Comparison of ENCODE assay signal across 19 cellular contexts in the genomic region with DNA sequence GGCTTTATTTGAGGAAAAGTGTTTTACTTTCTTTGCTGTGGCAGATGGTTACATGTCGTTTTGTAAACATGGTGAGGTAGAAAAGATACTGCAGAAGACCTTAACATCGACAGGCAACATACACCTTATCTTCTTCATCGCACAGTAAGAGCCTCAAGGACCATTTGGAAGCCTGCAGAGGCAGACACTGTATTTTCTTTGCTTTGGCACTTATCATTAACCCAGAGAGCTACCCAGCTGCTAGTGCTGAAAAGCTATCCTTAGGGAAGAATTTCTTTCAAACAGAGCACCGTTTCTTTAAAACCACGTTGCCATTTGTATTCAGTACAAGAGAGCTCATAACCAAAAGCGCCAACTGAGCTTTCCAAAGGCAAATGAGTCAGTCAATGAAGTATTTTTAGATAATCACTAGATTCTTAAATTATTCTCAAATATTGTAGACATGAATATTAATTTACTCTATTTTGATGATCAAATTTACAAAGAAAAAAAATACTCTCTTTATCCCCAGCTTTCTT.
DNase-seq lines count a peak whose midpoint lies in the region; ATAC-seq lines count a peak whose summit lies in the region.
"Had no signal": no experiment of that assay in that cellular context is flagged by ENCODE, and none has a peak within 500 bp of the region (broad histone marks: within the 10 kb centered on the region; RNA-seq: fewer than 3 reads in every experiment).

No MANE protein-coding gene starts in this region.

- no peak overlapping the region for H2BK5ac ChIP-seq in neuronal stem cell (ENCODE audit: low read length)

- H3K36me3 ChIP-seq in endocrine pancreas (ENCODE audit: control insufficient read depth, insufficient read depth, low read length) (no peaks in the 10 kb centered on the region), neuronal stem cell (replicated peaks in 1 of 2; ENCODE audit: control insufficient read depth in 2 of 2, insufficient read depth in 2 of 2, low read length in 2 of 2) (no peaks in the 10 kb centered on the region)
- H3K36me3 ChIP-seq: colonic mucosa, upper lobe of right lung had no signal

- no peak overlapping the region for H3K4me2 ChIP-seq in neuronal stem cell (ENCODE audit: insufficient read depth, low read length, poor library complexity, severe bottlenecking)
- H3K4me2 ChIP-seq: PC-9 had no signal

- H2BK12ac ChIP-seq in neuronal stem cell (ENCODE audit: low read length) = no peak overlapping the region

- H3K9me3 ChIP-seq in endocrine pancreas (ENCODE audit: control insufficient read depth, low read length) (no peaks in the 10 kb centered on the region), neuronal stem cell (replicated peaks in 1 of 2; ENCODE audit: control insufficient read depth in 2 of 2, insufficient read depth in 1 of 2, low read depth in 1 of 2, low read length in 2 of 2) (no peaks in the 10 kb centered on the region)
- H3K9me3 ChIP-seq: colonic mucosa, upper lobe of right lung had no signal

- no peak overlapping the region for H3K27ac ChIP-seq in neuronal stem cell (replicated peaks; ENCODE audit: low read length)
- H3K27ac ChIP-seq: colonic mucosa, PC-9, upper lobe of right lung had no signal

- H3K9ac ChIP-seq in endocrine pancreas (ENCODE audit: control insufficient read depth, insufficient read depth, low read length) (no peak overlapping the region), neuronal stem cell (ENCODE audit: low read depth, low read length, poor library complexity) (no peak overlapping the region)

- H4K91ac ChIP-seq in neuronal stem cell (ENCODE audit: low read depth, low read length, poor library complexity) = no peak overlapping the region

- peak in 2 of 3 experiments; percentile 40 to 55 for DNase-seq in NCI-H1417 (lab: John Stamatoyannopoulos, UW)
- no peak for DNase-seq in NCI-H1417 treated with DMSO at 0.1 percent for 48 hours (lab: John Stamatoyannopoulos, UW)
- peak; percentile 92 for DNase-seq in NCI-H524 treated with DMSO at 0.1 percent for 48 hours (lab: John Stamatoyannopoulos, UW)
- peak; percentile 5 for DNase-seq in neuronal stem cell (ENCODE audit: low spot score)
- no peak for DNase-seq in activated naive CD4-positive, alpha-beta T cell (lab: John Stamatoyannopoulos, UW)
- DNase-seq in activated effector memory CD4-positive, alpha-beta T cell treated with anti-CD3 and anti-CD28 coated beads, Interleukin-2, amount 50 U/mL, for 16 hours = no peak
- DNase-seq: activated CD4-positive, alpha-beta T cell treated with anti-CD3 and anti-CD28 coated beads for 36 hours; activated naive CD4-positive, alpha-beta T cell treated with anti-CD3 and anti-CD28 coated beads, Interleukin-2, amount 50 U/mL, for 16 hours; activated T-cell treated with anti-CD3 and anti-CD28 coated beads, Interleukin-2, amount 50 U/mL, for 48 hours; AML-193; colonic mucosa; Karpas-422; naive thymus-derived CD4-positive, alpha-beta T cell; PC-9; SHP77 treated with DMSO at 0.1 percent for 48 hours; stimulated activated CD8-positive, alpha-beta memory T cell treated with anti-CD3 and anti-CD28 coated beads, Interleukin-4, amount 100 ng/mL, for 48 hours; upper lobe of right lung had no signal

- ATAC-seq in HG02970 (IDR thresholded peaks at IDR 0.05; ENCODE audit: low FRiP score, unreplicated experiment) = no peak
- ATAC-seq: activated CD4-positive, alpha-beta T cell treated with anti-CD3 and anti-CD28 coated beads for 36 hours; naive thymus-derived CD4-positive, alpha-beta T cell; upper lobe of right lung had no signal

- no peak overlapping the region for H2BK120ac ChIP-seq in neuronal stem cell (ENCODE audit: low read depth, low read length)

- H2AK5ac ChIP-seq in neuronal stem cell (ENCODE audit: low read depth, low read length) = no peak overlapping the region

- no peak overlapping the region for H3K23ac ChIP-seq in neuronal stem cell (ENCODE audit: low read depth, low read length, poor library complexity)

- no peaks in the 10 kb centered on the region for H3K79me1 ChIP-seq in neuronal stem cell (ENCODE audit: low read depth, low read length)

- no peak overlapping the region for H4K8ac ChIP-seq in neuronal stem cell (ENCODE audit: low read depth, low read length)

- WGBS in neuronal stem cell (ENCODE audit: extremely low coverage in 2 of 2, insufficient read length in 2 of 2, insufficient replicate concordance in 1 of 2), 2 donors = no CpG with 5 or more reads among the region's 6 CpGs

- no peak overlapping the region for H2BK15ac ChIP-seq in neuronal stem cell (ENCODE audit: low read length)

- H3K4me1 ChIP-seq in endocrine pancreas (ENCODE audit: control insufficient read depth, insufficient read depth, low read length) = peaks cover 5% of the 10 kb centered on the region
- H3K4me1 ChIP-seq in neuronal stem cell (ENCODE audit: control insufficient read depth in 2 of 2, insufficient read depth in 1 of 2, low read depth in 1 of 2, low read length in 2 of 2) = peaks cover 0 to 2% of the 10 kb centered on the region in 2 donors
- H3K4me1 ChIP-seq: colonic mucosa, upper lobe of right lung had no signal

- peak overlapping the region; percentile 69 for H3K4me3 ChIP-seq in endocrine pancreas (ENCODE audit: control insufficient read depth, insufficient read depth, low read length)
- H3K4me3 ChIP-seq in neuronal stem cell (ENCODE audit: low read length in 2 of 2) = no peak overlapping the region
- H3K4me3 ChIP-seq: colonic mucosa, PC-9, upper lobe of right lung had no signal

- H3K18ac ChIP-seq in neuronal stem cell (ENCODE audit: low read length) = no peak overlapping the region

- no peak overlapping the region for H3K14ac ChIP-seq in neuronal stem cell (ENCODE audit: low read length)

- H3K27me3 ChIP-seq in endocrine pancreas (ENCODE audit: control insufficient read depth, insufficient read depth, low read length) (no peaks in the 10 kb centered on the region), neuronal stem cell (ENCODE audit: control insufficient read depth in 3 of 3, insufficient read depth in 3 of 3, low read depth in 1 of 3, low read length in 3 of 3) (no peaks in the 10 kb centered on the region)
- H3K27me3 ChIP-seq: colonic mucosa, upper lobe of right lung had no signal

- no peak overlapping the region for H3K4ac ChIP-seq in neuronal stem cell (ENCODE audit: low read length)

- H2AFZ ChIP-seq in neuronal stem cell (ENCODE audit: low read length) = no peak overlapping the region
- H2AFZ ChIP-seq: PC-9 had no signal

Comparison
In these comparisons a context has a peak if more than half of its experiments do, and no peak if none do; other contexts are left out.
1. DNase-seq: peak in NCI-H1417 (2 of 3), NCI-H524 treated with DMSO at 0.1 percent for 48 hours (single experiment) and neuronal stem cell (single experiment); none in NCI-H1417 treated with DMSO at 0.1 percent for 48 hours (single experiment), activated naive CD4-positive, alpha-beta T cell (0 of 4) and activated effector memory CD4-positive, alpha-beta T cell treated with anti-CD3 and anti-CD28 coated beads, Interleukin-2, amount 50 U/mL, for 16 hours (single experiment).